Comparison of ENCODE assay signal across 8 cellular contexts in genomic region chr15:70259030-70259424, GRCh38.
DNase-seq lines count a peak whose midpoint lies in the region; ATAC-seq, FAIRE-seq and TF ChIP-seq lines count a peak whose summit lies in the region.

No MANE protein-coding gene starts in this region.

- peak overlapping the region in 1 of 12 donors; percentile 81 for H3K27ac ChIP-seq in heart left ventricle
- H3K27ac ChIP-seq in small intestine (ENCODE audit: low read depth in 1 of 2, low read length in 1 of 2), result peak overlapping the region in 1 of 2 donors; percentile 59

- peak; percentile 23 to 63 (median 52) for ATAC-seq in heart left ventricle
- no peak for ATAC-seq in GM21786 (IDR thresholded peaks at IDR 0.05; ENCODE audit: unreplicated experiment)

- in situ Hi-C loops in GM18951 (cut with MboI; ENCODE audit: low sequenced_read_pairs, unreplicated experiment), result no loop called here

- H3K9me3 ChIP-seq in heart left ventricle (no peaks in the 10 kb centered on the region), small intestine (ENCODE audit: control insufficient read depth, low read depth) (no peaks in the 10 kb centered on the region)

- no peaks in the 10 kb centered on the region for H3K36me3 ChIP-seq in heart left ventricle
- H3K36me3 ChIP-seq in small intestine (ENCODE audit: control insufficient read depth in 2 of 2, insufficient read depth in 2 of 2, low read length in 2 of 2), result no peaks in the 10 kb centered on the region

- H3K4me3 ChIP-seq in NB4 (ENCODE audit: low read depth, low read length) (no peak overlapping the region), heart left ventricle (peak overlapping the region in 1 of 12 donors; percentile 27), small intestine (ENCODE audit: low read depth in 1 of 2, low read length in 2 of 2) (no peak overlapping the region)

- intact Hi-C loops in heart left ventricle (cut with DNase I), result no loop called here

- no peaks in the 10 kb centered on the region for H3K27me3 ChIP-seq in heart left ventricle
- no peaks in the 10 kb centered on the region for H3K27me3 ChIP-seq in small intestine (ENCODE audit: control insufficient read depth in 2 of 2, insufficient read depth in 2 of 2, low read length in 2 of 2)

- peak; percentile 4 for TF ChIP-seq POLR2A in GM18951 (IDR thresholded peaks at IDR 0.05; ENCODE audit: extremely low read depth, insufficient read depth, insufficient read length)
- no peak for TF ChIP-seq POLR2A in NB4 (IDR thresholded peaks at IDR 0.05; ENCODE audit: extremely low read depth, insufficient read length)
- TF ChIP-seq POLR2A in heart left ventricle (IDR thresholded peaks at IDR 0.05), result no peak

- peak; percentile 73 for DNase-seq in NB4 (ENCODE audit: low read depth)
- peak; percentile 21 for DNase-seq in activated T-helper 9 cell treated with anti-CD3 and anti-CD28 coated beads, Interleukin-2, amount 50 U/mL, for 16 hours (ENCODE audit: low read depth)
- DNase-seq in heart left ventricle, result peak; percentile 71 to 83 (median 74)
- peak; percentile 74 for DNase-seq in small intestine
- no peak for DNase-seq in NOMO-1 (lab: John Stamatoyannopoulos, UW; ENCODE audit: unreplicated experiment in 2 of 2)
- DNase-seq in NCI-H146 (lab: John Stamatoyannopoulos, UW), result no peak

- FAIRE-seq in small intestine (lab: Jason Lieb, UNC), result no peak

- 6 to 46% (median 35%) methylated on average over 6 to 11 of the region's 11 CpGs for WGBS in heart left ventricle, 4 donors
- 16 to 25% (median 22%) methylated on average over 11 of the region's 11 CpGs for WGBS in small intestine, 3 donors

- H3K4me1 ChIP-seq in heart left ventricle (peaks cover 0 to 51% (median 28%) of the 10 kb centered on the region in 12 donors), small intestine (ENCODE audit: control insufficient read depth in 2 of 2, insufficient read depth in 1 of 2, low read depth in 1 of 2, low read length in 1 of 2) (peaks cover 0 to 2% of the 10 kb centered on the region in 2 donors)

- TF ChIP-seq CTCF in NB4 (IDR thresholded peaks at IDR 0.05; ENCODE audit: low read depth, low read length) (no peak), heart left ventricle (IDR thresholded peaks at IDR 0.05) (no peak)

Comparison
In these comparisons a context has a peak if more than half of its experiments do, and no peak if none do; other contexts are left out.
1. DNase-seq: peak in NB4 (single experiment), activated T-helper 9 cell treated with anti-CD3 and anti-CD28 coated beads, Interleukin-2, amount 50 U/mL, for 16 hours (single experiment), heart left ventricle (5 of 5) and small intestine (single experiment); none in NOMO-1 (0 of 2) and NCI-H146 (single experiment).